Comparison of ENCODE assay signal across 8 cellular contexts in genomic region chr2:54522624-54523281, GRCh38.
A peak's percentile ranks its signal among the peaks of the same experiment; 100 is the strongest.
DNase-seq lines count a peak whose midpoint lies in the region; ATAC-seq and TF ChIP-seq lines count a peak whose summit lies in the region.

No MANE protein-coding gene starts in this region.

- TF ChIP-seq CTCF in GM12875 (IDR thresholded peaks at IDR 0.05; ENCODE audit: borderline replicate concordance, insufficient read depth, low read depth, low read length) = peak; percentile 76

- no peak overlapping the region for H3K9ac ChIP-seq in adipocyte (ENCODE audit: low read length)

- peaks cover 21% of the 10 kb centered on the region for H3K4me1 ChIP-seq in adipocyte (ENCODE audit: control insufficient read depth, insufficient read depth, low read length)

- ATAC-seq in HG02571 (IDR thresholded peaks at IDR 0.05; ENCODE audit: unreplicated experiment) = peak; percentile 66

- peak; percentile 16 for DNase-seq in NCI-H1048 (lab: John Stamatoyannopoulos, UW)
- peak; percentile 88 for DNase-seq in SW480 (ENCODE audit: low spot score)
- peak; percentile 67 for DNase-seq in adipocyte (ENCODE audit: low read depth)
- DNase-seq in inferior parietal cortex (ENCODE audit: extremely low spot score) = peak; percentile 72
- peak; percentile 55 for DNase-seq in stimulated activated CD4-positive, alpha-beta T cell treated with anti-CD3 and anti-CD28 coated beads, Interleukin-4, amount 100 ng/mL, for 1 hour
- DNase-seq in T1000 (lab: John Stamatoyannopoulos, UW) = no peak

- peaks cover 19% of the 10 kb centered on the region for H3K36me3 ChIP-seq in adipocyte (ENCODE audit: control insufficient read depth, insufficient read depth, low read length, severe bottlenecking)

- no peak overlapping the region for H3K4me3 ChIP-seq in GM12875 (ENCODE audit: low read depth, low read length)
- no peak overlapping the region for H3K4me3 ChIP-seq in adipocyte (ENCODE audit: low read length)

- no peaks in the 10 kb centered on the region for H3K27me3 ChIP-seq in adipocyte (replicated peaks; ENCODE audit: control insufficient read depth, insufficient read depth, low read length)

- no peaks in the 10 kb centered on the region for H3K9me3 ChIP-seq in adipocyte (ENCODE audit: control insufficient read depth, low read length)
